Comparison of ENCODE assay signal across 15 cellular contexts in the genomic region with DNA sequence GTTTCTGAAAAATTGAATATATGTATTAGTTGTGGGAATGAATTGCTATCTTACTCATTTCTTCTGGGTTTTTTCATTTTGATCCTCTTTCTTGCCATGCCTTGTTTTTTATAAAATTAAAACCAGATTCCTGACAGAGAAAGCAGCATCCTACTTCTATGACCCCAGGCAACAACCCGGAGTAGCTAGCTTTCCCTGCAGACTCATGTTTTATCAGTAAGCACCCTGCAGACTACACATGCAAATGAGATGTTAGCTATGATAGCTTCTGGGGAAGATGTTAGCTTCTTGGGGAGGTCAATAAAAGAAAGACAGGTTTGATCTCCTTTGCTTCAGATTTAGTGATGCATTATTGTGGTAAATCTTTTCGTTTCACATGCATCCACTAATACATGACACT.
DNase-seq lines count a peak whose midpoint lies in the region; ATAC-seq, FAIRE-seq and TF ChIP-seq lines count a peak whose summit lies in the region.
"Had no signal": no experiment of that assay in that cellular context is flagged by ENCODE, and none has a peak within 500 bp of the region (broad histone marks: within the 10 kb centered on the region; RNA-seq: fewer than 3 reads in every experiment).

No MANE protein-coding gene starts in this region.

- peak overlapping the region; percentile 14 for H2AFZ ChIP-seq in neural progenitor cell (replicated peaks)

- ATAC-seq in effector memory CD8-positive, alpha-beta T cell (replicated peaks) = no peak
- no peak for ATAC-seq in WTC11
- ATAC-seq: CD8-positive, alpha-beta T cell; GM12878 had no signal

- H3K27ac ChIP-seq in SK-N-MC = peak overlapping the region; percentile 90
- no peak overlapping the region for H3K27ac ChIP-seq in neural progenitor cell
- H3K27ac ChIP-seq: BLaER1 treated with 17β-estradiol and CSF1 and Interleukin-3, amounts not matched to agents 10 nM and 100 nM had no signal

- TF ChIP-seq POLR2A in H54 (IDR thresholded peaks at IDR 0.05; ENCODE audit: low read depth, low read length) = no peak

- DNase-seq in BE2C = peak; percentile 25
- no peak for DNase-seq in H54 (ENCODE audit: insufficient read length, low spot score)
- peak; percentile 88 for DNase-seq in SK-N-MC (ENCODE audit: low read depth, low spot score)
- DNase-seq in neural progenitor cell (ENCODE audit: low spot score) = no peak
- no peak for DNase-seq in MV-4-11 (lab: John Stamatoyannopoulos, UW)
- no peak for DNase-seq in effector memory CD8-positive, alpha-beta T cell
- no peak for DNase-seq in WTC11 (ENCODE audit: low spot score)
- DNase-seq: 8988T; Calu3; CD8-positive, alpha-beta T cell; DMS79 treated with DMSO at 0.1 percent for 48 hours; HCEC 1CT had no signal

- TF ChIP-seq CTCF in BE2C (IDR thresholded peaks at IDR 0.05; ENCODE audit: low read depth, low read length) (no peak), neural progenitor cell (IDR thresholded peaks at IDR 0.05) (no peak), WTC11 (IDR thresholded peaks at IDR 0.05) (no peak)

- no peaks in the 10 kb centered on the region for H3K79me2 ChIP-seq in neural progenitor cell (ENCODE audit: low read depth)

- H3K4me1 Mint-ChIP-seq in neural progenitor cell (peaks cover 2% of the 10 kb centered on the region), WTC11 (no peaks in the 10 kb centered on the region)
- H3K4me1 Mint-ChIP-seq in effector memory CD8-positive, alpha-beta T cell (ENCODE audit: low read depth in 2 of 2) = no peaks in the 10 kb centered on the region

- H3K9me3 Mint-ChIP-seq in neural progenitor cell (no peaks in the 10 kb centered on the region), WTC11 (peaks cover 6% of the 10 kb centered on the region; the same call in 1 of the 2 replicates)
- peaks cover 0 to 4% of the 10 kb centered on the region in 2 donors for H3K9me3 Mint-ChIP-seq in effector memory CD8-positive, alpha-beta T cell
- H3K9me3 Mint-ChIP-seq: CD8-positive, alpha-beta T cell had no signal

- H3K27me3 Mint-ChIP-seq in neural progenitor cell (ENCODE audit: insufficient read depth, low read depth) (no peaks in the 10 kb centered on the region), WTC11 (ENCODE audit: low read depth) (no peaks in the 10 kb centered on the region; the same call in 1 of the 2 replicates)
- no peaks in the 10 kb centered on the region for H3K27me3 Mint-ChIP-seq in effector memory CD8-positive, alpha-beta T cell

- H3K4me3 ChIP-seq in BE2C (ENCODE audit: low read depth, low read length) (no peak overlapping the region), SK-N-MC (peak overlapping the region; percentile 69), neural progenitor cell (no peak overlapping the region)
- H3K4me3 ChIP-seq: BLaER1 treated with 17β-estradiol and CSF1 and Interleukin-3, amounts not matched to agents 10 nM and 100 nM; GM12878 had no signal

- no peak overlapping the region for H3K27ac Mint-ChIP-seq in neural progenitor cell
- H3K27ac Mint-ChIP-seq in effector memory CD8-positive, alpha-beta T cell = no peak overlapping the region
- H3K27ac Mint-ChIP-seq in WTC11 = no peak overlapping the region
- H3K27ac Mint-ChIP-seq: CD8-positive, alpha-beta T cell had no signal

- CTCF ChIA-PET in WTC11 (lab: Charles Lee) = no interaction called here

- H3K9ac ChIP-seq in SK-N-MC (ENCODE audit: insufficient read length) = no peak overlapping the region
- no peak overlapping the region for H3K9ac ChIP-seq in neural progenitor cell
- H3K9ac ChIP-seq: BLaER1 treated with 17β-estradiol and CSF1 and Interleukin-3, amounts not matched to agents 10 nM and 100 nM had no signal

- no peak overlapping the region for H3K4me2 ChIP-seq in neural progenitor cell
- H3K4me2 ChIP-seq: BLaER1 treated with 17β-estradiol and CSF1 and Interleukin-3, amounts not matched to agents 10 nM and 100 nM had no signal

- H3K9me3 ChIP-seq in BE2C = no peaks in the 10 kb centered on the region
- no peaks in the 10 kb centered on the region for H3K9me3 ChIP-seq in SK-N-MC (ENCODE audit: low read depth, low read length)
- H3K9me3 ChIP-seq in neural progenitor cell (ENCODE audit: low read depth) = no peaks in the 10 kb centered on the region
- H3K9me3 ChIP-seq: BLaER1 treated with 17β-estradiol and CSF1 and Interleukin-3, amounts not matched to agents 10 nM and 100 nM had no signal

- H3F3A ChIP-seq in neural progenitor cell (ENCODE audit: low read depth) = no peaks in the 10 kb centered on the region

- peak; percentile 52 for FAIRE-seq in H54 (lab: Jason Lieb, UNC)
- FAIRE-seq: GM12878, GM19239 had no signal

- no peaks in the 10 kb centered on the region for H3K27me3 ChIP-seq in BE2C
- no peaks in the 10 kb centered on the region for H3K27me3 ChIP-seq in neural progenitor cell
- H3K27me3 ChIP-seq: BLaER1 treated with 17β-estradiol and CSF1 and Interleukin-3, amounts not matched to agents 10 nM and 100 nM had no signal

- no peaks in the 10 kb centered on the region for H3K36me3 Mint-ChIP-seq in neural progenitor cell
- H3K36me3 Mint-ChIP-seq in effector memory CD8-positive, alpha-beta T cell (ENCODE audit: insufficient read depth) = no peaks in the 10 kb centered on the region
- H3K36me3 Mint-ChIP-seq in WTC11 = no peaks in the 10 kb centered on the region
- H3K36me3 Mint-ChIP-seq: CD8-positive, alpha-beta T cell had no signal

- no peaks in the 10 kb centered on the region for H4K20me1 ChIP-seq in neural progenitor cell (ENCODE audit: low read depth)
- H4K20me1 ChIP-seq: BLaER1 treated with 17β-estradiol and CSF1 and Interleukin-3, amounts not matched to agents 10 nM and 100 nM had no signal

- H3K36me3 ChIP-seq in BE2C = no peaks in the 10 kb centered on the region
- no peaks in the 10 kb centered on the region for H3K36me3 ChIP-seq in SK-N-MC (ENCODE audit: insufficient read depth, low read length)
- no peaks in the 10 kb centered on the region for H3K36me3 ChIP-seq in neural progenitor cell
- H3K36me3 ChIP-seq: BLaER1 treated with 17β-estradiol and CSF1 and Interleukin-3, amounts not matched to agents 10 nM and 100 nM had no signal

- H3K4me3 Mint-ChIP-seq in neural progenitor cell = no peak overlapping the region
- H3K4me3 Mint-ChIP-seq in effector memory CD8-positive, alpha-beta T cell = no peak overlapping the region
- no peak overlapping the region for H3K4me3 Mint-ChIP-seq in WTC11
- H3K4me3 Mint-ChIP-seq: CD8-positive, alpha-beta T cell had no signal

- peaks cover 17% of the 10 kb centered on the region for H3K4me1 ChIP-seq in BE2C
- no peaks in the 10 kb centered on the region for H3K4me1 ChIP-seq in neural progenitor cell
- H3K4me1 ChIP-seq: BLaER1 treated with 17β-estradiol and CSF1 and Interleukin-3, amounts not matched to agents 10 nM and 100 nM had no signal

- POLR2A ChIA-PET in WTC11 (lab: Charles Lee) = interaction anchor here (0.5 kb wide), 1 partner anchor 23 kb away, joined by 3 read pairs; no protein-coding TSS in a partner anchor

TF ChIP-seq in WTC11, 78 proteins besides CTCF, POLR2A, EP300 and RAD21:
- TF ChIP-seq TCF7 (CRISPR knock-in tag; IDR thresholded peaks at IDR 0.05; ENCODE audit: low read depth) = no peak
TF ChIP-seq in WTC11: peak in this region for 0.

Comparison
In these comparisons a context has a peak if more than half of its experiments do, and no peak if none do; other contexts are left out.
1. DNase-seq: peak in BE2C (single experiment) and SK-N-MC (single experiment); none in H54 (single experiment), neural progenitor cell (single experiment), MV-4-11 (single experiment), effector memory CD8-positive, alpha-beta T cell (0 of 3) and WTC11 (single experiment).